16 cellular contexts compared by ENCODE assay signal in genomic region chr2:209938906-209939305, GRCh38.
A peak's percentile ranks its signal among the peaks of the same experiment; 100 is the strongest.
DNase-seq lines count a peak whose midpoint lies in the region; FAIRE-seq and TF ChIP-seq lines count a peak whose summit lies in the region.
"Had no signal": no experiment of that assay in that cellular context is flagged by ENCODE, and none has a peak within 500 bp of the region (broad histone marks: within the 10 kb centered on the region; RNA-seq: fewer than 3 reads in every experiment).

No MANE protein-coding gene starts in this region.

- no peak overlapping the region for H3K4me3 ChIP-seq in epithelial cell of esophagus (ENCODE audit: low read length)
- H3K4me3 ChIP-seq in vagina = no peak overlapping the region

- intact Hi-C loops in vagina (cut with DNase I) = no loop called here

- peaks cover 13% of the 10 kb centered on the region for H3K36me3 Mint-ChIP-seq in neural crest cell (ENCODE audit: low read depth)
- H3K36me3 Mint-ChIP-seq: CD4-positive, CD25-positive, alpha-beta regulatory T cell; CD8-positive, alpha-beta memory T cell had no signal

- peaks cover 1% of the 10 kb centered on the region for H3K4me1 ChIP-seq in vagina
- H3K4me1 ChIP-seq: Caco-2 had no signal

- H3K27ac ChIP-seq in vagina = no peak overlapping the region

- peaks cover 2% of the 10 kb centered on the region for H3K9me3 Mint-ChIP-seq in neural crest cell
- H3K9me3 Mint-ChIP-seq: CD8-positive, alpha-beta memory T cell had no signal

- no peaks in the 10 kb centered on the region for H3K36me3 ChIP-seq in vagina

- no peaks in the 10 kb centered on the region for H3K9me3 ChIP-seq in vagina
- H3K9me3 ChIP-seq: BE2C, Caco-2 had no signal

- no peak for FAIRE-seq in D721Med (lab: Jason Lieb, UNC)

- no peaks in the 10 kb centered on the region for H3K27me3 ChIP-seq in vagina
- H3K27me3 ChIP-seq: BE2C had no signal

- peak overlapping the region; percentile 14 for H3K4me3 Mint-ChIP-seq in neural crest cell
- H3K4me3 Mint-ChIP-seq: CD4-positive, CD25-positive, alpha-beta regulatory T cell; CD8-positive, alpha-beta memory T cell had no signal

- H3K4me1 Mint-ChIP-seq in neural crest cell = peaks cover 55% of the 10 kb centered on the region
- H3K4me1 Mint-ChIP-seq: CD4-positive, CD25-positive, alpha-beta regulatory T cell; CD8-positive, alpha-beta memory T cell had no signal

- peak overlapping the region; percentile 63 for H3K27ac Mint-ChIP-seq in neural crest cell (ENCODE audit: unreplicated experiment)
- H3K27ac Mint-ChIP-seq: CD4-positive, CD25-positive, alpha-beta regulatory T cell; CD8-positive, alpha-beta memory T cell had no signal

- H3K27me3 Mint-ChIP-seq in neural crest cell (ENCODE audit: low read depth) = no peaks in the 10 kb centered on the region

- TF ChIP-seq POLR2A in vagina (IDR thresholded peaks at IDR 0.05) = no peak

- TF ChIP-seq CTCF in epithelial cell of esophagus (IDR thresholded peaks at IDR 0.05; ENCODE audit: insufficient read depth, low read depth, low read length, missing control alignments) = no peak
- no peak for TF ChIP-seq CTCF in neural crest cell (conservative IDR thresholded peaks at IDR 0.05)
- TF ChIP-seq CTCF in vagina (IDR thresholded peaks at IDR 0.05) = no peak
- TF ChIP-seq CTCF in D721Med (IDR thresholded peaks at IDR 0.05; ENCODE audit: insufficient read depth, missing control alignments) = no peak

- DNase-seq in HT1080 (ENCODE audit: low read depth) (peak; percentile 33), epithelial cell of esophagus (ENCODE audit: low read depth) (peak; percentile 28), neural crest cell (ENCODE audit: low read depth, low spot score) (no peak), vagina (ENCODE audit: extremely low spot score in 2 of 2) (no peak), D721Med (ENCODE audit: insufficient read length, low spot score) (no peak), DMS79 (lab: John Stamatoyannopoulos, UW) (no peak)
- DNase-seq: BE2C; C1 segment of cervical spinal cord; Caco-2; CD4-positive, CD25-positive, alpha-beta regulatory T cell; CD8-positive, alpha-beta memory T cell; DMS153; DMS79 treated with DMSO at 0.1 percent for 48 hours; GF-D8; GOT3; H7 had no signal

Comparison
In these comparisons a context has a peak if more than half of its experiments do, and no peak if none do; other contexts are left out.
1. DNase-seq: peak in HT1080 (single experiment) and epithelial cell of esophagus (single experiment); none in neural crest cell (single experiment), vagina (0 of 2), D721Med (single experiment) and DMS79 (single experiment).